Comparison of ENCODE assay signal across 1 cellular context in the genomic region with DNA sequence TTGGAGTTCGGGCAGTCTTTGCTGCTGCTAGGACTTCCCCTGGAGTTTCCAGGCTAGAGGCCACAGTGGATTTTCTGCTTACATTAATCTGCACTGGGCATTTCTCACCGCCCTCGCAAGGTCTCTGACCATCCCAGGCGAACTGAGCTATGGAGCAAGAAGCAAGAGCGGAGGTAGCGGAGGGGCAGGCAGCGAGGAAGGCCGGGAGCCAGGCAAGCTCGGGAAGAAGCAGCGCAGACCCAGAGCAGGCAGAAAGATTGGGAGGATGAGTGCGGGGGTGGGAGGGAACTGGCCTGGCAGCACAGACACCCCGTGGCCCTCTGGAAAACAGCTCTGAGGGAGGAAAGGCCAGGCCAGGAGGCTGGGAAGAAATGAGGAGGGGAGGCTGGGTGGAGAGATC.
TF ChIP-seq lines count a peak whose summit lies in the region.

No MANE protein-coding gene starts in this region.

TF ChIP-seq in GM23338, 12 proteins besides CTCF, POLR2A, EP300 and RAD21 (continued from another document):
- TF ChIP-seq, protein P1, sequence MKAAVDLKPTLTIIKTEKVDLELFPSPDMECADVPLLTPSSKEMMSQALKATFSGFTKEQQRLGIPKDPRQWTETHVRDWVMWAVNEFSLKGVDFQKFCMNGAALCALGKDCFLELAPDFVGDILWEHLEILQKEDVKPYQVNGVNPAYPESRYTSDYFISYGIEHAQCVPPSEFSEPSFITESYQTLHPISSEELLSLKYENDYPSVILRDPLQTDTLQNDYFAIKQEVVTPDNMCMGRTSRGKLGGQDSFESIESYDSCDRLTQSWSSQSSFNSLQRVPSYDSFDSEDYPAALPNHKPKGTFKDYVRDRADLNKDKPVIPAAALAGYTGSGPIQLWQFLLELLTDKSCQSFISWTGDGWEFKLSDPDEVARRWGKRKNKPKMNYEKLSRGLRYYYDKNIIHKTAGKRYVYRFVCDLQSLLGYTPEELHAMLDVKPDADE (IDR thresholded peaks at IDR 0.05), result no peak
